1 cellular context compared by ENCODE assay signal in genomic region chr17:63445571-63446217, GRCh38.
A peak's percentile ranks its signal among the peaks of the same experiment; 100 is the strongest.
TF ChIP-seq lines count a peak whose summit lies in the region.

No MANE protein-coding gene starts in this region.

TF ChIP-seq in K562, 482 proteins besides CTCF, POLR2A, EP300 and RAD21 (continued from another document and continues in another):
- TF ChIP-seq, protein P1, sequence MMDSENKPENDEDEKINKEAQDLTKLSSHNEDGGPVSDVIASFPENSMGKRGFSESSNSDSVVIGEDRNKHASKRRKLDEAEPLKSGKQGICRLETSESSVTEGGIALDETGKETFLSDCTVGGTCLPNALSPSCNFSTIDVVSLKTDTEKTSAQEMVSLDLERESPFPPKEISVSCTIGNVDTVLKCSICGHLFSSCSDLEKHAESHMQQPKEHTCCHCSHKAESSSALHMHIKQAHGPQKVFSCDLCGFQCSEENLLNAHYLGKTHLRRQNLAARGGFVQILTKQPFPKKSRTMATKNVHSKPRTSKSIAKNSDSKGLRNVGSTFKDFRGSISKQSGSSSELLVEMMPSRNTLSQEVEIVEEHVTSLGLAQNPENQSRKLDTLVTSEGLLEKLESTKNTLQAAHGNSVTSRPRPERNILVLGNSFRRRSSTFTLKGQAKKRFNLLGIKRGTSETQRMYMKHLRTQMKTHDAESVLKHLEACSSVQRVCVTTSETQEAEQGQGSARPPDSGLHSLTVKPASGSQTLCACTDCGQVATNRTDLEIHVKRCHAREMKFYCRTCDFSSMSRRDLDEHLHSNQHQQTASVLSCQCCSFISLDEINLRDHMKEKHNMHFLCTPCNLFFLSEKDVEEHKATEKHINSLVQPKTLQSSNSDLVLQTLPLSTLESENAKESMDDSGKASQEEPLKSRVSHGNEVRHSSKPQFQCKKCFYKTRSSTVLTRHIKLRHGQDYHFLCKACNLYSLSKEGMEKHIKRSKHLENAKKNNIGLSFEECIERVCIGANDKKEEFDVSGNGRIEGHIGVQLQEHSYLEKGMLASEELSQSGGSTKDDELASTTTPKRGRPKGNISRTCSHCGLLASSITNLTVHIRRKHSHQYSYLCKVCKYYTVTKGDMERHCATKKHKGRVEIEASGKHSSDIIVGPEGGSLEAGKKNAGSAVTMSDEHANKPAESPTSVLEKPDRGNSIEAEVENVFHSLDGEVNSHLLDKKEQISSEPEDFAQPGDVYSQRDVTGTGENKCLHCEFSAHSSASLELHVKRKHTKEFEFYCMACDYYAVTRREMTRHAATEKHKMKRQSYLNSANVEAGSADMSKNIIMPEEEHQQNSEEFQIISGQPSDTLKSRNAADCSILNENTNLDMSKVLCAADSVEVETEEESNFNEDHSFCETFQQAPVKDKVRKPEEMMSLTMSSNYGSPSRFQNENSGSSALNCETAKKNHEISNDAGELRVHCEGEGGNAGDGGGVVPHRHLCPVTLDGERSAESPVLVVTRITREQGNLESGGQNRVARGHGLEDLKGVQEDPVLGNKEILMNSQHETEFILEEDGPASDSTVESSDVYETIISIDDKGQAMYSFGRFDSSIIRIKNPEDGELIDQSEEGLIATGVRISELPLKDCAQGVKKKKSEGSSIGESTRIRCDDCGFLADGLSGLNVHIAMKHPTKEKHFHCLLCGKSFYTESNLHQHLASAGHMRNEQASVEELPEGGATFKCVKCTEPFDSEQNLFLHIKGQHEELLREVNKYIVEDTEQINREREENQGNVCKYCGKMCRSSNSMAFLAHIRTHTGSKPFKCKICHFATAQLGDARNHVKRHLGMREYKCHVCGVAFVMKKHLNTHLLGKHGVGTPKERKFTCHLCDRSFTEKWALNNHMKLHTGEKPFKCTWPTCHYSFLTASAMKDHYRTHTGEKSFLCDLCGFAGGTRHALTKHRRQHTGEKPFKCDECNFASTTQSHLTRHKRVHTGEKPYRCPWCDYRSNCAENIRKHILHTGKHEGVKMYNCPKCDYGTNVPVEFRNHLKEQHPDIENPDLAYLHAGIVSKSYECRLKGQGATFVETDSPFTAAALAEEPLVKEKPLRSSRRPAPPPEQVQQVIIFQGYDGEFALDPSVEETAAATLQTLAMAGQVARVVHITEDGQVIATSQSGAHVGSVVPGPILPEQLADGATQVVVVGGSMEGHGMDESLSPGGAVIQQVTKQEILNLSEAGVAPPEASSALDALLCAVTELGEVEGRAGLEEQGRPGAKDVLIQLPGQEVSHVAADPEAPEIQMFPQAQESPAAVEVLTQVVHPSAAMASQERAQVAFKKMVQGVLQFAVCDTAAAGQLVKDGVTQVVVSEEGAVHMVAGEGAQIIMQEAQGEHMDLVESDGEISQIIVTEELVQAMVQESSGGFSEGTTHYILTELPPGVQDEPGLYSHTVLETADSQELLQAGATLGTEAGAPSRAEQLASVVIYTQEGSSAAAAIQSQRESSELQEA (IDR thresholded peaks at IDR 0.05; ENCODE audit: low read depth), result no peak
- TF ChIP-seq RREB1 (CRISPR knock-in tag; IDR thresholded peaks at IDR 0.05) (no peak), ZSCAN32 (CRISPR knock-in tag; IDR thresholded peaks at IDR 0.05) (no peak), THAP7 (CRISPR knock-in tag; IDR thresholded peaks at IDR 0.05) (no peak), MYC (IDR thresholded peaks at IDR 0.05; ENCODE audit: low read depth, low read length) (no peak), MYC (CRISPR knock-in tag; IDR thresholded peaks at IDR 0.05; ENCODE audit: borderline replicate concordance, low read depth) (no peak), ARID3B (CRISPR knock-in tag; IDR thresholded peaks at IDR 0.05; ENCODE audit: borderline replicate concordance) (no peak), SMARCA5 (IDR thresholded peaks at IDR 0.05) (no peak), GABPB1 (CRISPR knock-in tag; IDR thresholded peaks at IDR 0.05) (no peak), ZNF316 (IDR thresholded peaks at IDR 0.05) (no peak), ZNF445 (CRISPR knock-in tag; IDR thresholded peaks at IDR 0.05; ENCODE audit: low read depth) (no peak), ZNF217 (CRISPR knock-in tag; IDR thresholded peaks at IDR 0.05) (no peak), UBTF (IDR thresholded peaks at IDR 0.05; ENCODE audit: borderline replicate concordance in 1 of 2, low read depth in 2 of 2, low read length in 2 of 2) (peak; percentile 54 to 87; a peak in 2 of 4 replicates), MAZ (CRISPR knock-in tag; conservative IDR thresholded peaks at IDR 0.05 in 1 of 2, IDR thresholded peaks at IDR 0.05 in 1 of 2) (no peak), POLR3G (IDR thresholded peaks at IDR 0.05; ENCODE audit: extremely low read depth, insufficient read length, insufficient replicate concordance) (no peak)
- TF ChIP-seq, protein P2, sequence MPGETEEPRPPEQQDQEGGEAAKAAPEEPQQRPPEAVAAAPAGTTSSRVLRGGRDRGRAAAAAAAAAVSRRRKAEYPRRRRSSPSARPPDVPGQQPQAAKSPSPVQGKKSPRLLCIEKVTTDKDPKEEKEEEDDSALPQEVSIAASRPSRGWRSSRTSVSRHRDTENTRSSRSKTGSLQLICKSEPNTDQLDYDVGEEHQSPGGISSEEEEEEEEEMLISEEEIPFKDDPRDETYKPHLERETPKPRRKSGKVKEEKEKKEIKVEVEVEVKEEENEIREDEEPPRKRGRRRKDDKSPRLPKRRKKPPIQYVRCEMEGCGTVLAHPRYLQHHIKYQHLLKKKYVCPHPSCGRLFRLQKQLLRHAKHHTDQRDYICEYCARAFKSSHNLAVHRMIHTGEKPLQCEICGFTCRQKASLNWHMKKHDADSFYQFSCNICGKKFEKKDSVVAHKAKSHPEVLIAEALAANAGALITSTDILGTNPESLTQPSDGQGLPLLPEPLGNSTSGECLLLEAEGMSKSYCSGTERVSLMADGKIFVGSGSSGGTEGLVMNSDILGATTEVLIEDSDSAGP (CRISPR knock-in tag; IDR thresholded peaks at IDR 0.05), result no peak
- TF ChIP-seq, protein P3, sequence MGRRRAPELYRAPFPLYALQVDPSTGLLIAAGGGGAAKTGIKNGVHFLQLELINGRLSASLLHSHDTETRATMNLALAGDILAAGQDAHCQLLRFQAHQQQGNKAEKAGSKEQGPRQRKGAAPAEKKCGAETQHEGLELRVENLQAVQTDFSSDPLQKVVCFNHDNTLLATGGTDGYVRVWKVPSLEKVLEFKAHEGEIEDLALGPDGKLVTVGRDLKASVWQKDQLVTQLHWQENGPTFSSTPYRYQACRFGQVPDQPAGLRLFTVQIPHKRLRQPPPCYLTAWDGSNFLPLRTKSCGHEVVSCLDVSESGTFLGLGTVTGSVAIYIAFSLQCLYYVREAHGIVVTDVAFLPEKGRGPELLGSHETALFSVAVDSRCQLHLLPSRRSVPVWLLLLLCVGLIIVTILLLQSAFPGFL (CRISPR knock-in tag; IDR thresholded peaks at IDR 0.05), result no peak
- TF ChIP-seq, protein P4, sequence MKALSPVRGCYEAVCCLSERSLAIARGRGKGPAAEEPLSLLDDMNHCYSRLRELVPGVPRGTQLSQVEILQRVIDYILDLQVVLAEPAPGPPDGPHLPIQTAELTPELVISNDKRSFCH (CRISPR knock-in tag; IDR thresholded peaks at IDR 0.05), result no peak
- TF ChIP-seq, protein P4 (tag; IDR thresholded peaks at IDR 0.05), result no peak
